Comparison of ENCODE assay signal across 9 cellular contexts in genomic region chr12:54284070-54284780, GRCh38. TPM values are rescaled to one million over a fixed set of nuclear protein-coding genes. Genes with fewer than 3 reads are reported as not detected.
A peak's percentile ranks its signal among the peaks of the same experiment; 100 is the strongest.
DNase-seq lines count a peak whose midpoint lies in the region; ATAC-seq and TF ChIP-seq lines count a peak whose summit lies in the region.
"Not testable (repeated sequence)": the region's sequence is repeated elsewhere in the genome, so short reads cannot be mapped to it uniquely, and the experiment has no call there.
"Had no signal": no experiment of that assay in that cellular context is flagged by ENCODE, and none has a peak within 500 bp of the region (broad histone marks: within the 10 kb centered on the region; RNA-seq: fewer than 3 reads in every experiment).

No MANE protein-coding gene starts in this region.

- intact Hi-C loops in CD14-positive monocyte (cut with micrococcal nuclease) = not testable (repeated sequence)

- not testable (repeated sequence) for TF ChIP-seq CTCF in CD14-positive monocyte (IDR thresholded peaks at IDR 0.05); endothelial cell (IDR thresholded peaks at IDR 0.05; ENCODE audit: unreplicated experiment); thoracic aorta (IDR thresholded peaks at IDR 0.05)

- peak overlapping the region; percentile 30; the same call in 1 of the 2 replicates for H3K9ac ChIP-seq in HUES48 (ENCODE audit: low read depth, low read length)

- H3K27me3 Mint-ChIP-seq in CD14-positive monocyte (ENCODE audit: low read depth in 3 of 3); endothelial cell (ENCODE audit: unreplicated experiment): not testable (repeated sequence)
- H3K27me3 Mint-ChIP-seq in activated naive CD8-positive, alpha-beta T cell treated with anti-CD3 and anti-CD28 coated beads for 36 hours = peaks cover 15% of the 10 kb centered on the region
- H3K27me3 Mint-ChIP-seq in immature natural killer cell (ENCODE audit: low read depth in 3 of 3) = peaks cover 4 to 19% (median 14%) of the 10 kb centered on the region in 3 donors

- DNase-seq in CD14-positive monocyte (ENCODE audit: low spot score); SJCRH30; activated naive CD8-positive, alpha-beta T cell treated with anti-CD3 and anti-CD28 coated beads for 36 hours; endothelial cell (ENCODE audit: low spot score); immature natural killer cell; thoracic aorta (ENCODE audit: low spot score): not testable (repeated sequence)

- H3K4me3 ChIP-seq in HUES48 (ENCODE audit: low read depth, low read length) (peak overlapping the region; percentile 95), SJCRH30 (peak overlapping the region; percentile 82), neuron (ENCODE audit: low read length) (peak overlapping the region; percentile 67), thoracic aorta (peak overlapping the region; percentile 85)

- H3K9me3 Mint-ChIP-seq in CD14-positive monocyte; activated naive CD8-positive, alpha-beta T cell treated with anti-CD3 and anti-CD28 coated beads for 36 hours; endothelial cell (ENCODE audit: unreplicated experiment); immature natural killer cell: not testable (repeated sequence)

- peaks cover 69% of the 10 kb centered on the region for H3K36me3 ChIP-seq in HUES48 (ENCODE audit: control insufficient read depth, insufficient read depth, low read length)
- peaks cover 67% of the 10 kb centered on the region for H3K36me3 ChIP-seq in SJCRH30
- peaks cover 60% of the 10 kb centered on the region for H3K36me3 ChIP-seq in neuron (ENCODE audit: insufficient read depth, low read length)
- H3K36me3 ChIP-seq in thoracic aorta = peaks cover 50% of the 10 kb centered on the region

- H3K4me1 Mint-ChIP-seq in CD14-positive monocyte (peaks cover 73% of the 10 kb centered on the region), endothelial cell (ENCODE audit: unreplicated experiment) (peaks cover 39% of the 10 kb centered on the region)
- peaks cover 52% of the 10 kb centered on the region for H3K4me1 Mint-ChIP-seq in activated naive CD8-positive, alpha-beta T cell treated with anti-CD3 and anti-CD28 coated beads for 36 hours
- H3K4me1 Mint-ChIP-seq in immature natural killer cell = not testable (repeated sequence)

- not testable (repeated sequence) for H3K27me3 ChIP-seq in HUES48 (ENCODE audit: control insufficient read depth, insufficient read depth, low read length); SJCRH30; neuron (ENCODE audit: insufficient read depth, low read length); thoracic aorta (replicated peaks; ENCODE audit: insufficient read depth)

- peaks cover 18% of the 10 kb centered on the region for H3K4me1 ChIP-seq in HUES48 (ENCODE audit: control insufficient read depth, insufficient read depth, low read length)
- H3K4me1 ChIP-seq in SJCRH30 = not testable (repeated sequence)
- peaks cover 28% of the 10 kb centered on the region for H3K4me1 ChIP-seq in neuron (ENCODE audit: insufficient read depth, low read length)
- H3K4me1 ChIP-seq in thoracic aorta (ENCODE audit: control insufficient read depth in 1 of 2, low read depth in 2 of 2) = peaks cover 29 to 51% of the 10 kb centered on the region in 2 donors

- ATAC-seq in thoracic aorta (ENCODE audit: insufficient number of reproducible peaks, low FRiP score, low read depth) = not testable (repeated sequence)

- H3K4me3 Mint-ChIP-seq in CD14-positive monocyte = peak overlapping the region in 1 of 2 donors; percentile 15
- H3K4me3 Mint-ChIP-seq in activated naive CD8-positive, alpha-beta T cell treated with anti-CD3 and anti-CD28 coated beads for 36 hours; endothelial cell (ENCODE audit: unreplicated experiment): not testable (repeated sequence)
- H3K4me3 Mint-ChIP-seq in immature natural killer cell = peak overlapping the region in 4 of 5 donors; percentile 16 to 80 (median 56)

- peak overlapping the region; percentile 46 for H3K27ac ChIP-seq in HUES48 (ENCODE audit: low read depth, low read length)
- H3K27ac ChIP-seq in SJCRH30, thoracic aorta: not testable (repeated sequence)

- H3K27ac Mint-ChIP-seq in CD14-positive monocyte = peak overlapping the region in 5 of 7 donors; percentile 35 to 57 (median 38)
- peak overlapping the region; percentile 66 for H3K27ac Mint-ChIP-seq in activated naive CD8-positive, alpha-beta T cell treated with anti-CD3 and anti-CD28 coated beads for 36 hours
- H3K27ac Mint-ChIP-seq in endothelial cell (ENCODE audit: unreplicated experiment) = peak overlapping the region; percentile 58
- H3K27ac Mint-ChIP-seq in immature natural killer cell = peak overlapping the region in 4 of 6 donors; percentile 31 to 92 (median 81)

- H3K9me3 ChIP-seq in HUES48 (ENCODE audit: control insufficient read depth, insufficient read depth, low read length); SJCRH30 (replicated peaks); neuron (ENCODE audit: low read length); thoracic aorta: not testable (repeated sequence)

- peaks cover 70 to 80% of the 10 kb centered on the region in 2 donors for H3K36me3 Mint-ChIP-seq in CD14-positive monocyte
- peaks cover 15% of the 10 kb centered on the region for H3K36me3 Mint-ChIP-seq in activated naive CD8-positive, alpha-beta T cell treated with anti-CD3 and anti-CD28 coated beads for 36 hours
- H3K36me3 Mint-ChIP-seq in endothelial cell (ENCODE audit: low read depth, unreplicated experiment) = peaks cover 61% of the 10 kb centered on the region
- H3K36me3 Mint-ChIP-seq in immature natural killer cell = peaks cover 25 to 65% (median 37%) of the 10 kb centered on the region in 3 donors

- H2AFZ ChIP-seq in neuron (ENCODE audit: low read depth, low read length) = not testable (repeated sequence)

RNA-seq across cellular contexts. Expression of gene HNRNPA1, which starts 3.7 kb away (rescaled TPM):
- polyA plus RNA-seq in CD14-positive monocyte = 100 to 1,000 TPM; 266 to 308 TPM
- total RNA-seq in SJCRH30 (2014; rRNA removed; shearing (Covaris generic)) = 1,766 and 1,801 TPM in 2 replicates
- 1,000 to 10,000 TPM; 2,335 to 2,367 TPM for total RNA-seq in activated naive CD8-positive, alpha-beta T cell treated with anti-CD3 and anti-CD28 coated beads for 36 hours
- 1,804 TPM for total RNA-seq in endothelial cell (ENCODE audit: unreplicated experiment)
- 100 to 1,000 TPM; 512 to 669 (median 601) TPM for polyA plus RNA-seq in immature natural killer cell
- total RNA-seq in thoracic aorta = 100 to 1,000 TPM; 219 to 695 TPM

RNA-seq across cellular contexts. Expression of gene CBX5, which starts 4.3 kb away (rescaled TPM):
- polyA plus RNA-seq in CD14-positive monocyte (1 to 10 TPM; 2.9 to 5.4 TPM), immature natural killer cell (10 to 100 TPM in 2 of 3 donors, 1 to 10 TPM in 1; 5.9 to 23.6 (median 11.5) TPM)
- 140 and 158 TPM in 2 replicates for total RNA-seq in SJCRH30 (2014; rRNA removed; shearing (Covaris generic))
- 100 to 1,000 TPM; 101 to 105 TPM for total RNA-seq in activated naive CD8-positive, alpha-beta T cell treated with anti-CD3 and anti-CD28 coated beads for 36 hours
- total RNA-seq in endothelial cell (ENCODE audit: unreplicated experiment) (173 TPM), thoracic aorta (10 to 100 TPM; 37.6 to 52.7 TPM)

RNA-seq across cellular contexts. Expression of gene NFE2, which starts 16.6 kb away (rescaled TPM):
- polyA plus RNA-seq in CD14-positive monocyte = 100 to 1,000 TPM in 1 of 2 donors, 10 to 100 TPM in 1; 79.5 to 157 TPM
- not detected in 2 replicates for total RNA-seq in SJCRH30 (2014; rRNA removed; shearing (Covaris generic))
- not detected for total RNA-seq in activated naive CD8-positive, alpha-beta T cell treated with anti-CD3 and anti-CD28 coated beads for 36 hours
- 0.49 TPM for total RNA-seq in endothelial cell (ENCODE audit: unreplicated experiment)
- polyA plus RNA-seq in immature natural killer cell = 1 to 10 TPM; 1.6 to 3.6 (median 2.0) TPM
- total RNA-seq in thoracic aorta = 1 to 10 TPM in 1 of 2 donors, not detected in 1; 1.8 TPM
- total RNA-seq: Daoy had no signal

RNA-seq across cellular contexts. Expression of gene COPZ1, which starts 40.7 kb away (rescaled TPM):
- polyA plus RNA-seq in CD14-positive monocyte = 100 to 1,000 TPM; 176 to 190 TPM
- total RNA-seq in SJCRH30 (2014; rRNA removed; shearing (Covaris generic)) = 113 and 117 TPM in 2 replicates
- 100 to 1,000 TPM in 1 of 2 experiments, 10 to 100 TPM in 1; 96.3 to 102 TPM for total RNA-seq in activated naive CD8-positive, alpha-beta T cell treated with anti-CD3 and anti-CD28 coated beads for 36 hours
- total RNA-seq in endothelial cell (ENCODE audit: unreplicated experiment) = 130 TPM
- 100 to 1,000 TPM; 202 to 341 (median 202) TPM for polyA plus RNA-seq in immature natural killer cell
- total RNA-seq in thoracic aorta = 10 to 100 TPM; 38.7 to 59.4 TPM
